8 cellular contexts compared by ENCODE assay signal in genomic region chr9:83981126-83981871, GRCh38. TPM values are rescaled to one million over a fixed set of nuclear protein-coding genes. Genes with fewer than 3 reads are reported as not detected.
A peak's percentile ranks its signal among the peaks of the same experiment; 100 is the strongest.
DNase-seq lines count a peak whose midpoint lies in the region; TF ChIP-seq lines count a peak whose summit lies in the region.

No MANE protein-coding gene starts in this region.

- H3K4me3 ChIP-seq in mononuclear cell (ENCODE audit: low read length) (peak overlapping the region; percentile 96), urinary bladder (ENCODE audit: low read depth, low read length) (peak overlapping the region; percentile 53)

- WGBS in urinary bladder, result 3% methylated on average over 29 of the region's 29 CpGs

- H3K9me3 ChIP-seq in mononuclear cell (ENCODE audit: low read depth, low read length), result no peaks in the 10 kb centered on the region

- no peaks in the 10 kb centered on the region for H3K27me3 Mint-ChIP-seq in T-helper 1 cell treated with Interleukin-12 subunit alpha and Interleukin-12 subunit beta and Interleukin-4 antibody, amounts not matched to agents 30 μg/mL and 1 μg/mL, for 36 hours (ENCODE audit: low read depth)
- peaks cover 25% of the 10 kb centered on the region for H3K27me3 Mint-ChIP-seq in endothelial cell (ENCODE audit: unreplicated experiment)

- H3K27ac Mint-ChIP-seq in T-helper 1 cell treated with Interleukin-12 subunit alpha and Interleukin-12 subunit beta and Interleukin-4 antibody, amounts not matched to agents 30 μg/mL and 1 μg/mL, for 36 hours, result peak overlapping the region; percentile 84
- H3K27ac Mint-ChIP-seq in endothelial cell (ENCODE audit: unreplicated experiment), result peak overlapping the region; percentile 93

- H3K4me1 ChIP-seq in mononuclear cell (ENCODE audit: insufficient read depth, low read length) (peaks cover 28% of the 10 kb centered on the region), urinary bladder (ENCODE audit: insufficient read depth) (no peaks in the 10 kb centered on the region)

- peaks cover 34% of the 10 kb centered on the region for H3K4me1 Mint-ChIP-seq in T-helper 1 cell treated with Interleukin-12 subunit alpha and Interleukin-12 subunit beta and Interleukin-4 antibody, amounts not matched to agents 30 μg/mL and 1 μg/mL, for 36 hours (ENCODE audit: low read depth)
- H3K4me1 Mint-ChIP-seq in endothelial cell (ENCODE audit: unreplicated experiment), result peaks cover 32% of the 10 kb centered on the region

- TF ChIP-seq CTCF in endothelial cell (IDR thresholded peaks at IDR 0.05; ENCODE audit: unreplicated experiment), result no peak

- H3K4me3 Mint-ChIP-seq in T-helper 1 cell treated with Interleukin-12 subunit alpha and Interleukin-12 subunit beta and Interleukin-4 antibody, amounts not matched to agents 30 μg/mL and 1 μg/mL, for 36 hours, result peak overlapping the region; percentile 96
- peak overlapping the region; percentile 97 for H3K4me3 Mint-ChIP-seq in endothelial cell (ENCODE audit: unreplicated experiment)

- no peaks in the 10 kb centered on the region for H3K36me3 ChIP-seq in urinary bladder (ENCODE audit: insufficient read depth)

- H3K36me3 Mint-ChIP-seq in T-helper 1 cell treated with Interleukin-12 subunit alpha and Interleukin-12 subunit beta and Interleukin-4 antibody, amounts not matched to agents 30 μg/mL and 1 μg/mL, for 36 hours (ENCODE audit: low read depth), result peaks cover 33% of the 10 kb centered on the region
- H3K36me3 Mint-ChIP-seq in endothelial cell (ENCODE audit: low read depth, unreplicated experiment), result peaks cover 20% of the 10 kb centered on the region

- H3K9me3 Mint-ChIP-seq in T-helper 1 cell treated with Interleukin-12 subunit alpha and Interleukin-12 subunit beta and Interleukin-4 antibody, amounts not matched to agents 30 μg/mL and 1 μg/mL, for 36 hours, result no peaks in the 10 kb centered on the region
- H3K9me3 Mint-ChIP-seq in endothelial cell (ENCODE audit: unreplicated experiment), result no peaks in the 10 kb centered on the region

- DNase-seq in activated effector memory CD4-positive, alpha-beta T cell treated with Interleukin-2 at 50 U/mL for 16 hours, result peak; percentile 12
- no peak for DNase-seq in activated effector memory CD4-positive, alpha-beta T cell treated with anti-CD3 and anti-CD28 coated beads, Interleukin-2, amount 50 U/mL, for 16 hours
- DNase-seq in HuH-7 (ENCODE audit: low spot score), result peak; percentile 43
- DNase-seq in endothelial cell (ENCODE audit: low spot score), result no peak
- DNase-seq in stimulated activated naive CD4-positive, alpha-beta T cell treated with Interleukin-2 at 50 U/mL for 16 hours (lab: John Stamatoyannopoulos, UW), result no peak

- no peaks in the 10 kb centered on the region for H3K27me3 ChIP-seq in mononuclear cell (ENCODE audit: insufficient read depth, low read length)

- peak overlapping the region; percentile 81 for H3K27ac ChIP-seq in urinary bladder (ENCODE audit: low read depth)

RNA-seq across cellular contexts. Expression of gene RMI1, which starts 0.7 kb away (rescaled TPM):
- 11.5 TPM for total RNA-seq in endothelial cell (ENCODE audit: unreplicated experiment)
- 1.9 TPM for total RNA-seq in mononuclear cell
- 17.5 TPM for total RNA-seq in urinary bladder
- polyA plus RNA-seq in urinary bladder, result 3.2 TPM

RNA-seq across cellular contexts. Expression of gene HNRNPK, which starts 1.3 kb away (rescaled TPM):
- total RNA-seq in endothelial cell (ENCODE audit: unreplicated experiment), result 614 TPM
- 660 TPM for total RNA-seq in mononuclear cell
- total RNA-seq in urinary bladder, result 649 TPM
- polyA plus RNA-seq in urinary bladder, result 376 TPM

Comparison
In these comparisons a context has a peak if more than half of its experiments do, and no peak if none do; other contexts are left out.
1. DNase-seq: peak in activated effector memory CD4-positive, alpha-beta T cell treated with Interleukin-2 at 50 U/mL for 16 hours (single experiment) and HuH-7 (single experiment); none in activated effector memory CD4-positive, alpha-beta T cell treated with anti-CD3 and anti-CD28 coated beads, Interleukin-2, amount 50 U/mL, for 16 hours (single experiment), endothelial cell (single experiment) and stimulated activated naive CD4-positive, alpha-beta T cell treated with Interleukin-2 at 50 U/mL for 16 hours (single experiment).